Comparison of ENCODE assay signal across 12 cellular contexts in genomic region chr20:6575912-6576391, GRCh38.
DNase-seq lines count a peak whose midpoint lies in the region; ATAC-seq and TF ChIP-seq lines count a peak whose summit lies in the region.
"Had no signal": no experiment of that assay in that cellular context is flagged by ENCODE, and none has a peak within 500 bp of the region (broad histone marks: within the 10 kb centered on the region; RNA-seq: fewer than 3 reads in every experiment).

No MANE protein-coding gene starts in this region.

- H3K4me3 Mint-ChIP-seq in activated CD4-positive, alpha-beta T cell treated with anti-CD3 and anti-CD28 coated beads, Interleukin-2, amount 10 ng/mL, durations not matched to agents 7 days and 5 days: no peak overlapping the region
- H3K4me3 Mint-ChIP-seq: memory B cell had no signal

- TF ChIP-seq CTCF in WI38 (IDR thresholded peaks at IDR 0.05; ENCODE audit: low read depth, low read length): no peak

- POLR2A ChIA-PET in activated CD4-positive, alpha-beta T cell treated with anti-CD3 and anti-CD28 coated beads, Interleukin-2, amount 10 ng/mL, durations not matched to agents 7 days and 5 days (lab: Charles Lee): no interaction called here

- H3K36me3 Mint-ChIP-seq in activated CD4-positive, alpha-beta T cell treated with anti-CD3 and anti-CD28 coated beads, Interleukin-2, amount 10 ng/mL, durations not matched to agents 7 days and 5 days (ENCODE audit: low read depth): no peaks in the 10 kb centered on the region
- H3K36me3 Mint-ChIP-seq: memory B cell had no signal

- H3K27ac Mint-ChIP-seq in activated CD4-positive, alpha-beta T cell treated with anti-CD3 and anti-CD28 coated beads, Interleukin-2, amount 10 ng/mL, durations not matched to agents 7 days and 5 days: no peak overlapping the region
- H3K27ac Mint-ChIP-seq: memory B cell had no signal

- peak overlapping the region; percentile 5 for H3K4me3 ChIP-seq in WI38 (ENCODE audit: low read depth, low read length)
- H3K4me3 ChIP-seq: BLaER1 treated with 17β-estradiol and CSF1 and Interleukin-3, amounts not matched to agents 10 nM and 100 nM; HAP-1 had no signal

- DNase-seq in kidney tubule cell (ENCODE audit: low spot score) (peak; percentile 28), DMS53 (lab: John Stamatoyannopoulos, UW) (no peak), NCI-H2227 (lab: John Stamatoyannopoulos, UW; ENCODE audit: unreplicated experiment) (no peak)
- no peak for DNase-seq in activated CD4-positive, alpha-beta T cell treated with anti-CD3 and anti-CD28 coated beads, Interleukin-2, amount 10 ng/mL, durations not matched to agents 7 days and 5 days
- DNase-seq: NCI-H2107 had no signal

- CTCF ChIA-PET in activated CD4-positive, alpha-beta T cell treated with anti-CD3 and anti-CD28 coated beads, Interleukin-2, amount 10 ng/mL, durations not matched to agents 7 days and 5 days (lab: Charles Lee): no interaction called here

- ATAC-seq in GM18502 (IDR thresholded peaks at IDR 0.05; ENCODE audit: poor library complexity, unreplicated experiment) (peak; percentile 67), HG03159 (IDR thresholded peaks at IDR 0.05; ENCODE audit: unreplicated experiment) (peak; percentile 47), HG02763 (IDR thresholded peaks at IDR 0.05; ENCODE audit: unreplicated experiment) (no peak)

- no peaks in the 10 kb centered on the region for H3K9me3 Mint-ChIP-seq in activated CD4-positive, alpha-beta T cell treated with anti-CD3 and anti-CD28 coated beads, Interleukin-2, amount 10 ng/mL, durations not matched to agents 7 days and 5 days

- H3K27me3 Mint-ChIP-seq in activated CD4-positive, alpha-beta T cell treated with anti-CD3 and anti-CD28 coated beads, Interleukin-2, amount 10 ng/mL, durations not matched to agents 7 days and 5 days: no peaks in the 10 kb centered on the region
- H3K27me3 Mint-ChIP-seq: memory B cell had no signal

- no peaks in the 10 kb centered on the region for H3K4me1 Mint-ChIP-seq in activated CD4-positive, alpha-beta T cell treated with anti-CD3 and anti-CD28 coated beads, Interleukin-2, amount 10 ng/mL, durations not matched to agents 7 days and 5 days
- H3K4me1 Mint-ChIP-seq: memory B cell had no signal
